In genomic region chr10:132111871-132112341, GRCh38 we compare ENCODE assay signal across 20 cellular contexts. TPM values are rescaled to one million over a fixed set of nuclear protein-coding genes. Genes with fewer than 3 reads are reported as not detected.
DNase-seq lines count a peak whose midpoint lies in the region; ATAC-seq and TF ChIP-seq lines count a peak whose summit lies in the region.
"Had no signal": no experiment of that assay in that cellular context is flagged by ENCODE, and none has a peak within 500 bp of the region (broad histone marks: within the 10 kb centered on the region; RNA-seq: fewer than 3 reads in every experiment).

No MANE protein-coding gene starts in this region.

- no peaks in the 10 kb centered on the region for H3K9me3 Mint-ChIP-seq in activated naive CD8-positive, alpha-beta T cell treated with anti-CD3 and anti-CD28 coated beads, Interleukin-2, amount 10 ng/mL, durations not matched to agents 7 days and 5 days
- no peaks in the 10 kb centered on the region for H3K9me3 Mint-ChIP-seq in activated naive CD8-positive, alpha-beta T cell treated with anti-CD3 and anti-CD28 coated beads, Interleukin-2, amount 50 U/mL, for 24 hours
- H3K9me3 Mint-ChIP-seq in endothelial cell (ENCODE audit: unreplicated experiment) (no peaks in the 10 kb centered on the region), nephron progenitor cell (no peaks in the 10 kb centered on the region), type B pancreatic cell (no peaks in the 10 kb centered on the region)
- H3K9me3 Mint-ChIP-seq: activated B cell treated with CpG ODN at 0.5 μM for 24 hours; CD4-positive, alpha-beta T cell; naive thymus-derived CD4-positive, alpha-beta T cell had no signal

- POLR2A ChIA-PET in activated naive CD8-positive, alpha-beta T cell treated with anti-CD3 and anti-CD28 coated beads, Interleukin-2, amount 10 ng/mL, durations not matched to agents 7 days and 5 days (lab: Charles Lee) = no interaction called here

- H3K4me1 Mint-ChIP-seq in activated naive CD8-positive, alpha-beta T cell treated with anti-CD3 and anti-CD28 coated beads, Interleukin-2, amount 10 ng/mL, durations not matched to agents 7 days and 5 days = no peaks in the 10 kb centered on the region
- no peaks in the 10 kb centered on the region for H3K4me1 Mint-ChIP-seq in activated naive CD8-positive, alpha-beta T cell treated with anti-CD3 and anti-CD28 coated beads, Interleukin-2, amount 50 U/mL, for 24 hours
- no peaks in the 10 kb centered on the region for H3K4me1 Mint-ChIP-seq in endothelial cell (ENCODE audit: unreplicated experiment)
- peaks cover 14% of the 10 kb centered on the region for H3K4me1 Mint-ChIP-seq in nephron progenitor cell
- peaks cover 6% of the 10 kb centered on the region for H3K4me1 Mint-ChIP-seq in type B pancreatic cell (ENCODE audit: unreplicated experiment)
- H3K4me1 Mint-ChIP-seq: activated B cell treated with CpG ODN at 0.5 μM for 24 hours had no signal

- peak; percentile 12 for DNase-seq in activated naive CD8-positive, alpha-beta T cell treated with anti-CD3 and anti-CD28 coated beads, Interleukin-2, amount 10 ng/mL, durations not matched to agents 7 days and 5 days
- no peak for DNase-seq in activated naive CD8-positive, alpha-beta T cell treated with anti-CD3 and anti-CD28 coated beads, Interleukin-2, amount 50 U/mL, for 24 hours
- DNase-seq in endothelial cell (ENCODE audit: low spot score) (peak; percentile 1), nephron progenitor cell (peak; percentile 0), type B pancreatic cell (ENCODE audit: extremely low spot score, unreplicated experiment) (peak; percentile 54), SW480 (ENCODE audit: low spot score) (no peak)
- DNase-seq: activated B cell treated with CpG ODN at 0.5 μM for 24 hours; CD4-positive, alpha-beta T cell; mammary epithelial cell; NCI-H187; NCI-H2227 treated with DMSO at 0.1 percent for 48 hours; PC-3; stimulated activated CD4-positive, alpha-beta T cell treated with anti-CD3 and anti-CD28 coated beads, Interleukin-12 subunit alpha, Interleukin-12 subunit beta, amount 100 ng/mL, for 4 hours; stimulated activated CD8-positive, alpha-beta memory T cell treated with anti-CD3 and anti-CD28 coated beads, Interleukin-4, amount 100 ng/mL, for 48 hours; testis had no signal

- H3K36me3 Mint-ChIP-seq in activated naive CD8-positive, alpha-beta T cell treated with anti-CD3 and anti-CD28 coated beads, Interleukin-2, amount 10 ng/mL, durations not matched to agents 7 days and 5 days = no peaks in the 10 kb centered on the region
- H3K36me3 Mint-ChIP-seq in activated naive CD8-positive, alpha-beta T cell treated with anti-CD3 and anti-CD28 coated beads, Interleukin-2, amount 50 U/mL, for 24 hours (ENCODE audit: low read depth) = no peaks in the 10 kb centered on the region
- H3K36me3 Mint-ChIP-seq in endothelial cell (ENCODE audit: low read depth, unreplicated experiment) = no peaks in the 10 kb centered on the region
- no peaks in the 10 kb centered on the region for H3K36me3 Mint-ChIP-seq in nephron progenitor cell (ENCODE audit: low read depth)
- no peaks in the 10 kb centered on the region for H3K36me3 Mint-ChIP-seq in type B pancreatic cell
- H3K36me3 Mint-ChIP-seq: naive thymus-derived CD4-positive, alpha-beta T cell had no signal

- no peak overlapping the region for H3K4me3 Mint-ChIP-seq in activated naive CD8-positive, alpha-beta T cell treated with anti-CD3 and anti-CD28 coated beads, Interleukin-2, amount 10 ng/mL, durations not matched to agents 7 days and 5 days
- H3K4me3 Mint-ChIP-seq in activated naive CD8-positive, alpha-beta T cell treated with anti-CD3 and anti-CD28 coated beads, Interleukin-2, amount 50 U/mL, for 24 hours = no peak overlapping the region
- H3K4me3 Mint-ChIP-seq in endothelial cell (ENCODE audit: unreplicated experiment) = no peak overlapping the region
- no peak overlapping the region for H3K4me3 Mint-ChIP-seq in nephron progenitor cell
- no peak overlapping the region for H3K4me3 Mint-ChIP-seq in type B pancreatic cell
- H3K4me3 Mint-ChIP-seq: activated B cell treated with CpG ODN at 0.5 μM for 24 hours; CD4-positive, alpha-beta T cell; naive thymus-derived CD4-positive, alpha-beta T cell had no signal

- no peak for ATAC-seq in activated naive CD8-positive, alpha-beta T cell treated with anti-CD3 and anti-CD28 coated beads, Interleukin-2, amount 10 ng/mL, durations not matched to agents 7 days and 5 days (ENCODE audit: low read depth)
- ATAC-seq in activated naive CD8-positive, alpha-beta T cell treated with anti-CD3 and anti-CD28 coated beads, Interleukin-2, amount 50 U/mL, for 24 hours = no peak
- ATAC-seq in GM18519 (IDR thresholded peaks at IDR 0.05; ENCODE audit: low FRiP score, unreplicated experiment) (no peak), GM21786 (IDR thresholded peaks at IDR 0.05; ENCODE audit: unreplicated experiment) (no peak)
- ATAC-seq: K562; naive thymus-derived CD4-positive, alpha-beta T cell; PC-3; psoas muscle had no signal

- no peak overlapping the region for H3K27ac Mint-ChIP-seq in activated naive CD8-positive, alpha-beta T cell treated with anti-CD3 and anti-CD28 coated beads, Interleukin-2, amount 10 ng/mL, durations not matched to agents 7 days and 5 days
- no peak overlapping the region for H3K27ac Mint-ChIP-seq in activated naive CD8-positive, alpha-beta T cell treated with anti-CD3 and anti-CD28 coated beads, Interleukin-2, amount 50 U/mL, for 24 hours
- H3K27ac Mint-ChIP-seq in endothelial cell (ENCODE audit: unreplicated experiment) = no peak overlapping the region
- H3K27ac Mint-ChIP-seq in nephron progenitor cell = no peak overlapping the region
- no peak overlapping the region for H3K27ac Mint-ChIP-seq in type B pancreatic cell
- H3K27ac Mint-ChIP-seq: activated B cell treated with CpG ODN at 0.5 μM for 24 hours; CD4-positive, alpha-beta T cell had no signal

- H3K27me3 Mint-ChIP-seq in activated naive CD8-positive, alpha-beta T cell treated with anti-CD3 and anti-CD28 coated beads, Interleukin-2, amount 10 ng/mL, durations not matched to agents 7 days and 5 days = peaks cover 2% of the 10 kb centered on the region
- H3K27me3 Mint-ChIP-seq in activated naive CD8-positive, alpha-beta T cell treated with anti-CD3 and anti-CD28 coated beads, Interleukin-2, amount 50 U/mL, for 24 hours = no peaks in the 10 kb centered on the region
- H3K27me3 Mint-ChIP-seq in endothelial cell (ENCODE audit: unreplicated experiment) (peaks cover 2% of the 10 kb centered on the region), nephron progenitor cell (ENCODE audit: low read depth, poor library complexity) (peaks cover 13% of the 10 kb centered on the region), type B pancreatic cell (peaks cover 20% of the 10 kb centered on the region)
- H3K27me3 Mint-ChIP-seq: activated B cell treated with CpG ODN at 0.5 μM for 24 hours; CD4-positive, alpha-beta T cell; naive thymus-derived CD4-positive, alpha-beta T cell had no signal

- TF ChIP-seq CTCF in endothelial cell (IDR thresholded peaks at IDR 0.05; ENCODE audit: unreplicated experiment) (no peak), nephron progenitor cell (IDR thresholded peaks at IDR 0.05) (no peak), type B pancreatic cell (conservative IDR thresholded peaks at IDR 0.05) (no peak)

RNA-seq across cellular contexts. Expression of gene JAKMIP3, which starts 46.2 kb away (rescaled TPM):
- total RNA-seq in activated naive CD8-positive, alpha-beta T cell treated with anti-CD3 and anti-CD28 coated beads, Interleukin-2, amount 10 ng/mL, durations not matched to agents 7 days and 5 days = under 1 TPM; 0.17 to 0.28 TPM
- total RNA-seq in endothelial cell (ENCODE audit: unreplicated experiment) = 0.05 TPM
- total RNA-seq in type B pancreatic cell (ENCODE audit: low replicate concordance) = 0.10 and 0.19 TPM in 2 replicates

Comparison
In these comparisons a context has a peak if more than half of its experiments do, and no peak if none do; other contexts are left out.
1. DNase-seq: peak in activated naive CD8-positive, alpha-beta T cell treated with anti-CD3 and anti-CD28 coated beads, Interleukin-2, amount 10 ng/mL, durations not matched to agents 7 days and 5 days (single experiment), endothelial cell (single experiment), nephron progenitor cell (single experiment) and type B pancreatic cell (single experiment); none in activated naive CD8-positive, alpha-beta T cell treated with anti-CD3 and anti-CD28 coated beads, Interleukin-2, amount 50 U/mL, for 24 hours (single experiment) and SW480 (single experiment).